10 cellular contexts compared by ENCODE assay signal in genomic region chr11:36818410-36818809, GRCh38.
DNase-seq lines count a peak whose midpoint lies in the region; ATAC-seq and TF ChIP-seq lines count a peak whose summit lies in the region.
"Had no signal": no experiment of that assay in that cellular context is flagged by ENCODE, and none has a peak within 500 bp of the region (broad histone marks: within the 10 kb centered on the region; RNA-seq: fewer than 3 reads in every experiment).

No MANE protein-coding gene starts in this region.

- H3K79me2 ChIP-seq in Loucy (ENCODE audit: insufficient read depth, low read length): no peaks in the 10 kb centered on the region
- H3K79me2 ChIP-seq in smooth muscle cell (ENCODE audit: low read depth): no peaks in the 10 kb centered on the region

- H3K4me3 ChIP-seq in Loucy (ENCODE audit: low read length, poor library complexity, severe bottlenecking) (no peak overlapping the region), choroid plexus epithelial cell (ENCODE audit: low read depth, low read length) (no peak overlapping the region), smooth muscle cell (no peak overlapping the region)
- H3K4me3 ChIP-seq: BLaER1, prostate gland had no signal

- no peak for ATAC-seq in GM21717 (IDR thresholded peaks at IDR 0.05; ENCODE audit: unreplicated experiment)

- TF ChIP-seq CTCF in Loucy (conservative IDR thresholded peaks at IDR 0.05; ENCODE audit: low read length) (peak; percentile 75), choroid plexus epithelial cell (conservative IDR thresholded peaks at IDR 0.05; ENCODE audit: low read depth, low read length) (peak; percentile 4), smooth muscle cell (IDR thresholded peaks at IDR 0.05; ENCODE audit: borderline replicate concordance, insufficient read depth, poor library complexity, severe bottlenecking) (peak; percentile 16)

- H3K4me2 ChIP-seq in Loucy (ENCODE audit: low read depth, low read length, poor library complexity, severe bottlenecking): no peak overlapping the region
- no peak overlapping the region for H3K4me2 ChIP-seq in smooth muscle cell
- H3K4me2 ChIP-seq: BLaER1 had no signal

- 73% methylated on average over 2 of the region's 2 CpGs for WGBS in smooth muscle cell (ENCODE audit: low lambda C conversion rate)

- H3K4me1 ChIP-seq in Loucy (ENCODE audit: insufficient read depth, low read length, poor library complexity, severe bottlenecking) (no peaks in the 10 kb centered on the region), smooth muscle cell (ENCODE audit: low read depth) (no peaks in the 10 kb centered on the region)
- H3K4me1 ChIP-seq: BLaER1, prostate gland had no signal

- H2AFZ ChIP-seq in Loucy (ENCODE audit: low read length) (no peak overlapping the region), smooth muscle cell (ENCODE audit: low read depth) (no peak overlapping the region)

- no peaks in the 10 kb centered on the region for H3K27me3 ChIP-seq in Loucy (ENCODE audit: insufficient read depth, low read length, poor library complexity, severe bottlenecking)
- H3K27me3 ChIP-seq in smooth muscle cell (ENCODE audit: low read depth): no peaks in the 10 kb centered on the region
- H3K27me3 ChIP-seq: BLaER1 had no signal

- H3K9me2 ChIP-seq in Loucy (replicated peaks; ENCODE audit: low read depth, low read length): no peaks in the 10 kb centered on the region; the same call in 1 of the 2 replicates

- no peaks in the 10 kb centered on the region for H3K36me3 ChIP-seq in Loucy (ENCODE audit: insufficient read depth, low read length)
- H3K36me3 ChIP-seq in smooth muscle cell (ENCODE audit: low read depth): no peaks in the 10 kb centered on the region
- H3K36me3 ChIP-seq: BLaER1, prostate gland had no signal

- H4K20me1 ChIP-seq in Loucy (ENCODE audit: insufficient read depth, low read length, poor library complexity, severe bottlenecking) (no peaks in the 10 kb centered on the region), smooth muscle cell (ENCODE audit: low read depth) (no peaks in the 10 kb centered on the region)
- H4K20me1 ChIP-seq: BLaER1 had no signal

- H3K9ac ChIP-seq in Loucy (ENCODE audit: low read depth, low read length, poor library complexity, severe bottlenecking): no peak overlapping the region
- H3K9ac ChIP-seq in smooth muscle cell (ENCODE audit: low read depth): no peak overlapping the region
- H3K9ac ChIP-seq: BLaER1 had no signal

- no peak overlapping the region for H3K27ac ChIP-seq in smooth muscle cell (ENCODE audit: low read depth)
- H3K27ac ChIP-seq: BLaER1, prostate gland had no signal

- DNase-seq in activated CD4-positive, alpha-beta T cell treated with anti-CD3 and anti-CD28 coated beads for 48 hours: peak; percentile 3
- no peak for DNase-seq in activated CD4-positive, alpha-beta T cell treated with anti-CD3 and anti-CD28 coated beads, Interleukin-2, amount 50 U/mL, for 1 hour
- DNase-seq in choroid plexus epithelial cell (ENCODE audit: low read depth) (no peak), smooth muscle cell (lab: John Stamatoyannopoulos, UW; ENCODE audit: unreplicated experiment) (no peak), NCI-H2171 treated with DMSO at 0.1 percent for 48 hours (lab: John Stamatoyannopoulos, UW) (no peak), NCI-H2081 treated with DMSO at 0.1 percent for 48 hours (lab: John Stamatoyannopoulos, UW) (no peak)

- no peaks in the 10 kb centered on the region for H3K9me3 ChIP-seq in Loucy (ENCODE audit: insufficient read depth, low read depth, low read length)
- no peaks in the 10 kb centered on the region for H3K9me3 ChIP-seq in smooth muscle cell (replicated peaks; ENCODE audit: low read depth)
- H3K9me3 ChIP-seq: BLaER1, prostate gland had no signal

- no peaks in the 10 kb centered on the region for H3F3A ChIP-seq in Loucy (ENCODE audit: low read depth)
- H3F3A ChIP-seq in smooth muscle cell (ENCODE audit: low read depth): no peaks in the 10 kb centered on the region

Comparison
In these comparisons a context has a peak if more than half of its experiments do, and no peak if none do; other contexts are left out.
1. CTCF ChIP-seq: peak in every context shown above with its lines; median percentile 75 in Loucy; 16 in smooth muscle cell; 4 in choroid plexus epithelial cell.